ENCODE assay signal across 8 cellular contexts in genomic region chr3:136075218-136075808, GRCh38.
DNase-seq lines count a peak whose midpoint lies in the region; ATAC-seq and TF ChIP-seq lines count a peak whose summit lies in the region.

No MANE protein-coding gene starts in this region.

- H3K27ac ChIP-seq in SK-N-MC (peak overlapping the region; percentile 27; the same call in 1 of the 2 replicates), gastroesophageal sphincter (no peak overlapping the region), tibial nerve (no peak overlapping the region)

- no peaks in the 10 kb centered on the region for H3K27me3 Mint-ChIP-seq in osteocyte (ENCODE audit: unreplicated experiment)

- WGBS in gastroesophageal sphincter (ENCODE audit: low coverage in 1 of 2), 2 donors: 45 to 100% methylated on average over 1 of the region's 1 CpG
- 82 to 92% methylated on average over 1 of the region's 1 CpG for WGBS in tibial nerve, 2 donors

- no peak for TF ChIP-seq EP300 in gastroesophageal sphincter (IDR thresholded peaks at IDR 0.05)
- peak in 1 of 2 donors; percentile 79 for TF ChIP-seq EP300 in tibial nerve (IDR thresholded peaks at IDR 0.05)

- H3K36me3 Mint-ChIP-seq in osteocyte (ENCODE audit: unreplicated experiment): peaks cover 5% of the 10 kb centered on the region

- H3K4me3 ChIP-seq in SK-N-MC: no peak overlapping the region
- no peak overlapping the region for H3K4me3 ChIP-seq in gastroesophageal sphincter
- no peak overlapping the region for H3K4me3 ChIP-seq in tibial nerve

- H3K9me3 ChIP-seq in SK-N-MC (ENCODE audit: low read depth, low read length) (no peaks in the 10 kb centered on the region), gastroesophageal sphincter (no peaks in the 10 kb centered on the region), tibial nerve (no peaks in the 10 kb centered on the region)

- TF ChIP-seq CTCF in GM10266 (IDR thresholded peaks at IDR 0.05; ENCODE audit: control insufficient read depth, insufficient read depth, low read depth, missing control alignments) (peak; percentile 95), gastroesophageal sphincter (IDR thresholded peaks at IDR 0.05) (peak; percentile 81 to 97 (median 87)), osteocyte (IDR thresholded peaks at IDR 0.05) (peak; percentile 88), tibial nerve (IDR thresholded peaks at IDR 0.05) (peak; percentile 84 to 92 (median 89))

- H3K4me3 Mint-ChIP-seq in osteocyte (ENCODE audit: unreplicated experiment): no peak overlapping the region

- peaks cover 25% of the 10 kb centered on the region for H3K4me1 Mint-ChIP-seq in osteocyte (ENCODE audit: unreplicated experiment)

- H3K9ac ChIP-seq in SK-N-MC (ENCODE audit: insufficient read length): peak overlapping the region; percentile 13

- H3K36me3 ChIP-seq in SK-N-MC (ENCODE audit: insufficient read depth, low read length) (no peaks in the 10 kb centered on the region), gastroesophageal sphincter (peaks cover 0 to 15% of the 10 kb centered on the region in 2 donors), tibial nerve (no peaks in the 10 kb centered on the region)

- no peaks in the 10 kb centered on the region for H3K9me3 Mint-ChIP-seq in osteocyte (ENCODE audit: unreplicated experiment)

- H3K27ac Mint-ChIP-seq in osteocyte (ENCODE audit: unreplicated experiment): no peak overlapping the region

- ATAC-seq in gastroesophageal sphincter (peak; percentile 59), HG02973 (IDR thresholded peaks at IDR 0.05; ENCODE audit: unreplicated experiment) (no peak)

- TF ChIP-seq POLR2A in gastroesophageal sphincter (IDR thresholded peaks at IDR 0.05): no peak
- TF ChIP-seq POLR2A in tibial nerve (IDR thresholded peaks at IDR 0.05): no peak

- no peaks in the 10 kb centered on the region for H3K27me3 ChIP-seq in gastroesophageal sphincter
- no peaks in the 10 kb centered on the region for H3K27me3 ChIP-seq in tibial nerve

- DNase-seq in GM10266 (ENCODE audit: extremely low spot score) (peak; percentile 31), NAMALWA (ENCODE audit: low spot score) (peak; percentile 87), SK-N-MC (ENCODE audit: low read depth, low spot score) (peak; percentile 85), osteocyte (ENCODE audit: extremely low spot score, unreplicated experiment) (no peak), tibial nerve (ENCODE audit: low spot score in 2 of 2) (peak; percentile 53 to 88)
- peak; percentile 1 to 53 (median 32) for DNase-seq in activated naive CD4-positive, alpha-beta T cell (lab: John Stamatoyannopoulos, UW)

- H3K4me1 ChIP-seq in gastroesophageal sphincter (peaks cover 4 to 29% (median 8%) of the 10 kb centered on the region in 3 donors), tibial nerve (peaks cover 0 to 18% (median 10%) of the 10 kb centered on the region in 4 donors)
